ENCODE assay signal across 8 cellular contexts in genomic region chr5:154860123-154860522, GRCh38. TPM values are rescaled to one million over a fixed set of nuclear protein-coding genes. Genes with fewer than 3 reads are reported as not detected.
DNase-seq lines count a peak whose midpoint lies in the region; ATAC-seq and TF ChIP-seq lines count a peak whose summit lies in the region.

No MANE protein-coding gene starts in this region.

- TF ChIP-seq POLR2A in erythroblast (IDR thresholded peaks at IDR 0.05; ENCODE audit: low read length) = no peak

- peak overlapping the region; percentile 84 for H3K4me2 ChIP-seq in SU-DHL-6 (ENCODE audit: low read depth, low read length, poor library complexity, severe bottlenecking)

- H3K27me3 ChIP-seq in SU-DHL-6 (ENCODE audit: low read length) (no peaks in the 10 kb centered on the region), rectal smooth muscle tissue (ENCODE audit: control insufficient read depth, insufficient read depth, low read length) (no peaks in the 10 kb centered on the region)

- intact Hi-C loops in posterior vena cava (cut with DNase I) = no loop called here

- peak overlapping the region; percentile 85 for H3K4me3 ChIP-seq in HFF-Myc (replicated peaks; ENCODE audit: low read depth, low read length)
- H3K4me3 ChIP-seq in SU-DHL-6 (ENCODE audit: insufficient read depth, low read length, poor library complexity, severe bottlenecking) = peak overlapping the region; percentile 99
- H3K4me3 ChIP-seq in rectal smooth muscle tissue (ENCODE audit: low read length) = peak overlapping the region; percentile 95

- no peaks in the 10 kb centered on the region for H3K9me2 ChIP-seq in SU-DHL-6 (replicated peaks; ENCODE audit: insufficient read depth, low read length)

- peaks cover 10% of the 10 kb centered on the region; the same call in 1 of the 2 replicates for H3F3A ChIP-seq in SU-DHL-6 (ENCODE audit: insufficient read depth)

- no peak overlapping the region for H2AFZ ChIP-seq in SU-DHL-6 (ENCODE audit: low read depth, low read length, severe bottlenecking)

- H3K27ac ChIP-seq in SU-DHL-6 (ENCODE audit: low read depth, low read length) (peak overlapping the region; percentile 87), rectal smooth muscle tissue (ENCODE audit: low read depth, low read length) (no peak overlapping the region)

- peaks cover 23% of the 10 kb centered on the region for H4K20me1 ChIP-seq in SU-DHL-6 (ENCODE audit: low read depth, low read length)

- H3K36me3 ChIP-seq in SU-DHL-6 (ENCODE audit: low read length) (peaks cover 18% of the 10 kb centered on the region; the same call in 1 of the 2 replicates), rectal smooth muscle tissue (ENCODE audit: control insufficient read depth, insufficient read depth, low read length) (peaks cover 2% of the 10 kb centered on the region)

- no peak for DNase-seq in HFF-Myc (ENCODE audit: extremely low read depth, low read depth)
- peak; percentile 31 to 55 for DNase-seq in erythroblast (lab: John Stamatoyannopoulos, UW)
- no peak for DNase-seq in HuH-7.5 (ENCODE audit: low spot score)
- DNase-seq in posterior vena cava (ENCODE audit: low spot score) = no peak

- peak overlapping the region; percentile 74 for H3K9ac ChIP-seq in SU-DHL-6 (ENCODE audit: low read length)
- H3K9ac ChIP-seq in rectal smooth muscle tissue (ENCODE audit: low read length) = no peak overlapping the region

- peaks cover 13% of the 10 kb centered on the region for H3K4me1 ChIP-seq in rectal smooth muscle tissue (ENCODE audit: control insufficient read depth, insufficient read depth, low read length)

- no peaks in the 10 kb centered on the region for H3K9me3 ChIP-seq in SU-DHL-6 (ENCODE audit: insufficient read depth, low read length)

- no peak for ATAC-seq in HG03469 (IDR thresholded peaks at IDR 0.05; ENCODE audit: unreplicated experiment)
- ATAC-seq in HG03039 (IDR thresholded peaks at IDR 0.05; ENCODE audit: unreplicated experiment) = no peak

- TF ChIP-seq CTCF in HFF-Myc (IDR thresholded peaks at IDR 0.05; ENCODE audit: low read depth, low read length, missing control alignments) (no peak), SU-DHL-6 (IDR thresholded peaks at IDR 0.05; ENCODE audit: insufficient read depth, low read length, poor library complexity, severe bottlenecking) (no peak)

- H3K79me2 ChIP-seq in SU-DHL-6 (ENCODE audit: insufficient read depth, low read length) = peaks cover 64% of the 10 kb centered on the region

RNA-seq across cellular contexts. Expression of gene CNOT8, which starts 1.7 kb away (rescaled TPM):
- 10 to 100 TPM; 46.5 to 47.1 TPM for total RNA-seq in posterior vena cava

RNA-seq across cellular contexts. Expression of gene FAXDC2, which starts 9.7 kb away (rescaled TPM):
- 10 to 100 TPM; 19.2 to 30.1 TPM for total RNA-seq in posterior vena cava

Comparison
In these comparisons a context has a peak if more than half of its experiments do, and no peak if none do; other contexts are left out.
1. DNase-seq: peak in erythroblast (2 of 2); none in HFF-Myc (single experiment), HuH-7.5 (single experiment) and posterior vena cava (single experiment).
2. Peak in every context shown above with its lines, with median percentiles within 50 percentile points of each other: H3K4me3 ChIP-seq.